In the genomic region with DNA sequence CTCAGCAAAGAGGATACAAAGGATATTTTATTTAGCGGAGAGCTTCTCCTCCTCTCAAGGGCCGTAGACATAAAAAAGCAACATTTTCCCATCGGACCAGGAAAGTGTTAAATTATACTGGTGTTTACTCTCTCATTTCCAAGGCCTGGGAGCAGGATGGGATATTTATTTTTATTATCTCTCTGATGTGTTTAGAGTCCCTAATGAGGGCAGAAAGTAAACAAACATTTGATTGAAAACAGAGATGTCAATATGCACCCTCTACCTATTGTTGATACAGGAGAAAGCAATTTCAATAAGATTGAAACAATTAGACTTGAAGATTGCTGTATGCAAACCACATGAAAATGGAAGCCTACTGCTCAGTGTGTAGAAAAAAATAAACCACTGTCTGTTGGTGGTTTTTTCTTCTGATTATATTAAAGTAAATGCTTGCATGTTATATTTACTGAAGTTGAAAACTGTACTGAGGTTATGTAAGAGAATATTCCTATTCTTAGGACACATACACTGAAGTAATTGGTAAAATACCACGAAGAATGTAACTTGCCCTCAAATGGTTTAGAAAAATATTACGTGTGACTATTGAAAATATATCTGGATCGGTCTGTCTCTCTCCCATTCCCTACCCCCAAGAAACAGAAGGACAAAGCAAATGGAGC, we compare ENCODE assay signal across 16 cellular contexts. TPM values are rescaled to one million over a fixed set of nuclear protein-coding genes. Genes with fewer than 3 reads are reported as not detected.
DNase-seq lines count a peak whose midpoint lies in the region; TF ChIP-seq lines count a peak whose summit lies in the region.
"Had no signal": no experiment of that assay in that cellular context is flagged by ENCODE, and none has a peak within 500 bp of the region (broad histone marks: within the 10 kb centered on the region; RNA-seq: fewer than 3 reads in every experiment).

No MANE protein-coding gene starts in this region.

- H3K27ac Mint-ChIP-seq in CD14-positive monocyte, result peak overlapping the region in 6 of 7 donors; percentile 83 to 94 (median 92)
- peak overlapping the region; percentile 28 for H3K27ac Mint-ChIP-seq in neural crest cell (ENCODE audit: unreplicated experiment)
- H3K27ac Mint-ChIP-seq: IgD-negative memory B cell had no signal

- peaks cover 0 to 3% (median 2%) of the 10 kb centered on the region in 3 donors for H3K27me3 Mint-ChIP-seq in CD14-positive monocyte (ENCODE audit: low read depth in 3 of 3)
- H3K27me3 Mint-ChIP-seq in neural crest cell (ENCODE audit: low read depth), result no peaks in the 10 kb centered on the region

- H3K4me3 Mint-ChIP-seq in CD14-positive monocyte (no peak overlapping the region), neural crest cell (no peak overlapping the region)

- DNase-seq in CD14-positive monocyte (ENCODE audit: low spot score), result no peak
- peak; percentile 86 for DNase-seq in LNCaP clone FGC (ENCODE audit: low read depth)
- peak; percentile 46 for DNase-seq in NCI-H748 (lab: John Stamatoyannopoulos, UW; ENCODE audit: unreplicated experiment)
- no peak for DNase-seq in neural crest cell (ENCODE audit: low read depth, low spot score)
- no peak for DNase-seq in iPS-NIHi7 (ENCODE audit: extremely low spot score)
- no peak for DNase-seq in NCI-H524 (lab: John Stamatoyannopoulos, UW)
- DNase-seq in activated T-cell treated with anti-CD3 and anti-CD28 coated beads, Interleukin-2, amount 50 U/mL, for 1 hour, result no peak
- DNase-seq in NCI-H1436 treated with DMSO at 0.1 percent for 48 hours (lab: John Stamatoyannopoulos, UW), result no peak
- DNase-seq: DMS 273 treated with DMSO at 0.1 percent for 48 hours, H7, NCI-H1436, NCI-H2107, NCI-H345, NCI-H82 had no signal

- intact Hi-C loops in CD14-positive monocyte (cut with micrococcal nuclease), result no loop called here

- 0 out of 2 replicates have a peak overlapping the region, but pooled peaks have one; percentile 8 for H3K4me3 ChIP-seq in LNCaP clone FGC (ENCODE audit: low read depth, low read length)
- H3K4me3 ChIP-seq: BLaER1 had no signal

- H3K36me3 Mint-ChIP-seq in CD14-positive monocyte (peaks cover 12 to 17% of the 10 kb centered on the region in 2 donors), neural crest cell (ENCODE audit: low read depth) (peaks cover 6% of the 10 kb centered on the region)
- H3K36me3 Mint-ChIP-seq: IgD-negative memory B cell had no signal

- H3K4me1 Mint-ChIP-seq in CD14-positive monocyte (peaks cover 40% of the 10 kb centered on the region), neural crest cell (peaks cover 17% of the 10 kb centered on the region)

- TF ChIP-seq CTCF in CD14-positive monocyte (IDR thresholded peaks at IDR 0.05) (no peak), LNCaP clone FGC (IDR thresholded peaks at IDR 0.05; ENCODE audit: control insufficient read depth, extremely low read depth, insufficient read depth) (no peak), neural crest cell (conservative IDR thresholded peaks at IDR 0.05) (no peak)

- no peaks in the 10 kb centered on the region for H3K9me3 Mint-ChIP-seq in CD14-positive monocyte
- no peaks in the 10 kb centered on the region for H3K9me3 Mint-ChIP-seq in neural crest cell
- H3K9me3 Mint-ChIP-seq: IgD-negative memory B cell had no signal

RNA-seq across cellular contexts. Expression of a gene that starts 59.3 kb away (rescaled TPM):
- 10 to 100 TPM in 1 of 2 donors, 1 to 10 TPM in 1; 4.5 to 11.2 TPM for polyA plus RNA-seq in CD14-positive monocyte
- total RNA-seq in neural crest cell, result 13.1 and 14.4 TPM in 2 replicates

Comparison
In these comparisons a context has a peak if more than half of its experiments do, and no peak if none do; other contexts are left out.
1. DNase-seq: peak in LNCaP clone FGC (single experiment) and NCI-H748 (single experiment); none in CD14-positive monocyte (single experiment), neural crest cell (single experiment), iPS-NIHi7 (single experiment), NCI-H524 (0 of 2), activated T-cell treated with anti-CD3 and anti-CD28 coated beads, Interleukin-2, amount 50 U/mL, for 1 hour (single experiment) and NCI-H1436 treated with DMSO at 0.1 percent for 48 hours (single experiment).